Comparison of ENCODE assay signal across 30 cellular contexts in genomic region chr22:46415816-46416536, GRCh38.
A peak's percentile ranks its signal among the peaks of the same experiment; 100 is the strongest.
DNase-seq lines count a peak whose midpoint lies in the region; TF ChIP-seq lines count a peak whose summit lies in the region.
"Had no signal": no experiment of that assay in that cellular context is flagged by ENCODE, and none has a peak within 500 bp of the region (broad histone marks: within the 10 kb centered on the region; RNA-seq: fewer than 3 reads in every experiment).

No MANE protein-coding gene starts in this region.

- no peak overlapping the region for H3K4me2 ChIP-seq in GM23248 (ENCODE audit: unreplicated experiment)
- H3K4me2 ChIP-seq: GM23338 had no signal

- no peaks in the 10 kb centered on the region for H3K9me3 ChIP-seq in GM23248 (ENCODE audit: low read depth)
- H3K9me3 ChIP-seq: BLaER1, heart left ventricle, sigmoid colon, tibial nerve had no signal

- H3K9me3 Mint-ChIP-seq in brain, result no peaks in the 10 kb centered on the region
- H3K9me3 Mint-ChIP-seq: activated T-cell treated with anti-CD3 and anti-CD28 coated beads, Interleukin-2, amount 50 U/mL, for 4 hours; GM23338; HFFc6; natural killer cell treated with Interleukin-12 subunit alpha and Interleukin-12 subunit beta and Interleukin-15 and Interleukin-18, amount 100 ng/mL, for 72 hours had no signal

- H3K9me2 ChIP-seq in GM23248 (ENCODE audit: insufficient read depth), result no peaks in the 10 kb centered on the region

- H3F3A ChIP-seq in GM23248 (ENCODE audit: insufficient read depth), result no peaks in the 10 kb centered on the region

- H3K4me3 Mint-ChIP-seq in brain, result peak overlapping the region in 1 of 5 experiments; percentile 31
- H3K4me3 Mint-ChIP-seq: activated T-cell treated with anti-CD3 and anti-CD28 coated beads, Interleukin-2, amount 50 U/mL, for 4 hours; GM23338; HFFc6; natural killer cell treated with Interleukin-12 subunit alpha and Interleukin-12 subunit beta and Interleukin-15 and Interleukin-18, amount 100 ng/mL, for 72 hours; T-helper 17 cell had no signal

- H3K27me3 Mint-ChIP-seq in brain, result no peaks in the 10 kb centered on the region

- no peak overlapping the region for H3K9ac ChIP-seq in GM23248
- H3K9ac ChIP-seq: BLaER1 had no signal

- no peaks in the 10 kb centered on the region for H4K20me1 ChIP-seq in GM23248 (ENCODE audit: insufficient read depth)
- H4K20me1 ChIP-seq: BLaER1 had no signal

- H3K36me3 ChIP-seq in GM23248 (ENCODE audit: low read depth), result no peaks in the 10 kb centered on the region
- H3K36me3 ChIP-seq: BLaER1, heart left ventricle, sigmoid colon, tibial nerve had no signal

- no peak for TF ChIP-seq CTCF in brain (conservative IDR thresholded peaks at IDR 0.05)

- H3K27ac ChIP-seq in GM23248, result no peak overlapping the region
- H3K27ac ChIP-seq: BLaER1, heart left ventricle, RWPE1, sigmoid colon, SK-N-MC, tibial nerve had no signal

- in situ Hi-C loops in GM23248 (cut with MboI), result no loop called here

- H3K36me3 Mint-ChIP-seq in brain, result no peaks in the 10 kb centered on the region
- H3K36me3 Mint-ChIP-seq: natural killer cell treated with Interleukin-12 subunit alpha and Interleukin-12 subunit beta and Interleukin-15 and Interleukin-18, amount 100 ng/mL, for 72 hours had no signal

- DNase-seq in GM23248, result peak; percentile 50
- peak; percentile 62 for DNase-seq in kidney tubule cell (ENCODE audit: low spot score)
- peak; percentile 13 for DNase-seq in superior temporal gyrus (ENCODE audit: extremely low spot score)
- DNase-seq in NCI-H187 treated with DMSO at 0.1 percent for 48 hours (lab: John Stamatoyannopoulos, UW), result no peak
- DNase-seq in LoVo (ENCODE audit: low spot score), result no peak
- no peak for DNase-seq in putamen (ENCODE audit: low spot score)
- no peak for DNase-seq in iPS-NIHi11 (ENCODE audit: low spot score)
- DNase-seq: activated CD4-positive, alpha-beta T cell treated with anti-CD3 and anti-CD28 coated beads for 48 hours; activated naive CD4-positive, alpha-beta T cell treated with Interleukin-2 at 50 U/mL for 16 hours; activated T-cell treated with anti-CD3 and anti-CD28 coated beads, Interleukin-2, amount 50 U/mL, for 4 hours; amniotic stem cell; dermis blood vessel endothelial cell; GF-D8; HFFc6; Kasumi-1; left colon; midbrain; NCI-H1694; NCI-H748 treated with DMSO at 0.1 percent for 48 hours; sigmoid colon; stimulated activated naive CD8-positive, alpha-beta T cell treated with anti-CD3 and anti-CD28 coated beads, Interleukin-15, Interleukin-2, amounts not matched to agents 100 U/mL and 50 U/mL, for 24 hours; T-helper 17 cell had no signal

- no peak overlapping the region for H2AFZ ChIP-seq in GM23248
- H2AFZ ChIP-seq: GM23338 had no signal

- H3K4me3 ChIP-seq in GM23248, result no peak overlapping the region
- H3K4me3 ChIP-seq: BLaER1, GM23338, heart left ventricle, sigmoid colon, SK-N-MC, tibial nerve had no signal

- H3K27ac Mint-ChIP-seq in brain, result peak overlapping the region; percentile 3 to 86 (median 35)
- H3K27ac Mint-ChIP-seq: GM23338; HFFc6; natural killer cell treated with Interleukin-12 subunit alpha and Interleukin-12 subunit beta and Interleukin-15 and Interleukin-18, amount 100 ng/mL, for 72 hours; T-helper 17 cell had no signal

- no peaks in the 10 kb centered on the region for H3K79me2 ChIP-seq in GM23248 (ENCODE audit: insufficient read depth)

- H3K4me1 Mint-ChIP-seq in brain, result peaks cover 16% of the 10 kb centered on the region
- H3K4me1 Mint-ChIP-seq: GM23338, T-helper 17 cell had no signal

- peaks cover 52% of the 10 kb centered on the region for H3K27me3 ChIP-seq in GM23248 (replicated peaks; ENCODE audit: insufficient read depth)
- H3K27me3 ChIP-seq: BLaER1, heart left ventricle, tibial nerve had no signal

- 18% methylated on average over 30 of the region's 30 CpGs for WGBS in GM23248 (ENCODE audit: low coverage in 1 of 2, low lambda C conversion rate in 2 of 2, missing lambda C conversion rate in 2 of 2), 2 experiments

- peaks cover 5% of the 10 kb centered on the region; the same call in 1 of the 2 replicates for H3K4me1 ChIP-seq in GM23248 (ENCODE audit: insufficient read depth)
- H3K4me1 ChIP-seq: sigmoid colon, tibial nerve had no signal

Comparison
In these comparisons a context has a peak if more than half of its experiments do, and no peak if none do; other contexts are left out.
1. DNase-seq: peak in GM23248 (single experiment), kidney tubule cell (single experiment) and superior temporal gyrus (single experiment); none in NCI-H187 treated with DMSO at 0.1 percent for 48 hours (single experiment), LoVo (single experiment), putamen (single experiment) and iPS-NIHi11 (single experiment).